Comparison of ENCODE assay signal across 17 cellular contexts in the genomic region with DNA sequence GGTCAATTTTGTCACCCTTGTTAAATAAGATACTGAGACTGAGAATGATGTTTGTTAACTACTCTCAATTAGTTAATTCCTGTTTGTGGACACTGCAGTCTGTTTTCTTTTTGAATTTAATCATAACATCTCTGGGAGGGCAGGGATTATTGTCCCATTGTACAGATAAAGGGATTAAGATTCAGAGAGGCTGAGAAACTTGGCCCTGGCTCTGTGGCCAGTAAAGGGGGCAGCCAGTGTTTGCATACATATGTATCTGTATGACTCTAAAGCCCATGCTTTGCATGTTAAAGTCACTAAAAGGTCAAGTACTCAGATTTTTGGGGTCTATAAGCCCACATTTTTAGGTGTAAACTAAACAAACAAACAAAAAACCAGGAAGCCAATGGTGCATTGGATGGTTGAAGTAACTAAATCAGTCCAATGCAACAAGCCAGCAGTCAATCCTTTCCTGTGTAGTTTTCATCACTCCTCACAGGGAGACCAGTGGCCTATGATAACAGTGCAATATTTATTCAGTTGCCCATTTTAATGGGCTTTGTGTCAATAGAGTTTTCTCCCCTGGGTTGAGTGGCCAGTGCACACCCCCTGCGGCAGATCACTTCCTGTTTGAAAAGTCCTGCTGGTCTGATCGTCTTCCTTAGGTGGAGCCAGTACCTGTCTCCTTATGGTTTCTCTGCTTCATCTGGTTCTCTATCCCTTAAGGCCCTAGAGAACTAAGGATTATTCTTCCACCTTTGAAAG.
DNase-seq lines count a peak whose midpoint lies in the region; ATAC-seq and TF ChIP-seq lines count a peak whose summit lies in the region.
"Had no signal": no experiment of that assay in that cellular context is flagged by ENCODE, and none has a peak within 500 bp of the region (broad histone marks: within the 10 kb centered on the region; RNA-seq: fewer than 3 reads in every experiment).

No MANE protein-coding gene starts in this region.

- no peaks in the 10 kb centered on the region for H3K9me2 ChIP-seq in hepatocyte (replicated peaks; ENCODE audit: insufficient read depth)

- no peaks in the 10 kb centered on the region for H3K27me3 Mint-ChIP-seq in Calu3 (ENCODE audit: unreplicated experiment)
- H3K27me3 Mint-ChIP-seq: activated CD4-positive, alpha-beta T cell treated with anti-CD3 and anti-CD28 coated beads, Interleukin-2, amount 10 ng/mL, durations not matched to agents 24 days and 14 days; activated naive CD4-positive, alpha-beta T cell treated with anti-CD3 and anti-CD28 coated beads, Interleukin-2, amount 50 U/mL, for 24 hours had no signal

- peaks cover 27% of the 10 kb centered on the region for H3K4me1 Mint-ChIP-seq in Calu3 (ENCODE audit: low read depth, unreplicated experiment)

- DNase-seq in Calu3: no peak
- DNase-seq in NCI-H1092 treated with DMSO at 0.1 percent for 48 hours (lab: John Stamatoyannopoulos, UW): peak; percentile 53
- DNase-seq in RWPE2 (ENCODE audit: low spot score): no peak
- DNase-seq in hepatocyte (ENCODE audit: low spot score): no peak
- DNase-seq in SIG-M5 treated with dmso at 0.1 percent for 504 hours (lab: John Stamatoyannopoulos, UW; ENCODE audit: unreplicated experiment): no peak
- DNase-seq in EL: no peak
- no peak for DNase-seq in foreskin melanocyte
- DNase-seq in activated CD8-positive, alpha-beta memory T cell treated with anti-CD3 and anti-CD28 coated beads, Interleukin-2, amount 50 U/mL, for 48 hours: no peak
- DNase-seq: activated CD4-positive, alpha-beta T cell treated with anti-CD3 and anti-CD28 coated beads, Interleukin-2, amount 10 ng/mL, durations not matched to agents 24 days and 14 days; effector CD8-positive, alpha-beta T cell; GOT3; immature natural killer cell; stimulated activated CD4-positive, alpha-beta T cell treated with anti-CD3 and anti-CD28 coated beads, Interleukin-4, amount 100 ng/mL, for 1 hour; T-helper 9 cell; thyroid gland had no signal

- H3K9me3 ChIP-seq in RWPE2 (ENCODE audit: severe bottlenecking) (no peaks in the 10 kb centered on the region), hepatocyte (ENCODE audit: low read depth) (no peaks in the 10 kb centered on the region)
- H3K9me3 ChIP-seq: gastroesophageal sphincter, thyroid gland had no signal

- peaks cover 34% of the 10 kb centered on the region for H3K4me1 ChIP-seq in RWPE2 (ENCODE audit: insufficient read depth, poor library complexity, severe bottlenecking)
- H3K4me1 ChIP-seq in hepatocyte (ENCODE audit: insufficient read depth): peaks cover 15% of the 10 kb centered on the region
- H3K4me1 ChIP-seq: gastroesophageal sphincter had no signal

- H3K4me2 ChIP-seq in hepatocyte: no peak overlapping the region

- no peaks in the 10 kb centered on the region for H3K27me3 ChIP-seq in RWPE2 (ENCODE audit: insufficient read depth, poor library complexity, severe bottlenecking)
- no peaks in the 10 kb centered on the region for H3K27me3 ChIP-seq in hepatocyte
- H3K27me3 ChIP-seq: gastroesophageal sphincter, thyroid gland had no signal

- CTCF ChIA-PET in Calu3 (lab: Charles Lee): interaction anchor here (0.6 to 1.0 kb wide), 2 partner anchors 550 to 666 kb away, joined by 3 read pairs; no protein-coding TSS in a partner anchor

- no peak overlapping the region for H2AFZ ChIP-seq in hepatocyte

- no peak overlapping the region for H3K4me3 Mint-ChIP-seq in Calu3 (ENCODE audit: low read depth, unreplicated experiment)
- H3K4me3 Mint-ChIP-seq: activated CD4-positive, alpha-beta T cell treated with anti-CD3 and anti-CD28 coated beads, Interleukin-2, amount 10 ng/mL, durations not matched to agents 24 days and 14 days; activated naive CD4-positive, alpha-beta T cell treated with anti-CD3 and anti-CD28 coated beads, Interleukin-2, amount 50 U/mL, for 24 hours; immature natural killer cell had no signal

- no peaks in the 10 kb centered on the region for H3K79me2 ChIP-seq in hepatocyte

- H3K36me3 ChIP-seq in RWPE2 (ENCODE audit: low read depth) (no peaks in the 10 kb centered on the region), hepatocyte (replicated peaks; ENCODE audit: insufficient read depth, low read depth) (no peaks in the 10 kb centered on the region)
- H3K36me3 ChIP-seq: gastroesophageal sphincter, thyroid gland had no signal

- WGBS in hepatocyte (ENCODE audit: low lambda C conversion rate, missing lambda C conversion rate): 65% methylated on average over 2 of the region's 2 CpGs

- no peaks in the 10 kb centered on the region for H4K20me1 ChIP-seq in hepatocyte (ENCODE audit: insufficient read depth, poor library complexity, severe bottlenecking)

- H3K4me3 ChIP-seq in RWPE2 (ENCODE audit: severe bottlenecking) (no peak overlapping the region), hepatocyte (no peak overlapping the region)
- H3K4me3 ChIP-seq: gastroesophageal sphincter, thyroid gland had no signal

- intact Hi-C loops in Calu3 (cut with micrococcal nuclease; ENCODE audit: unreplicated experiment): no loop called here

- TF ChIP-seq CTCF in Calu3 (IDR thresholded peaks at IDR 0.05; ENCODE audit: unreplicated experiment) (no peak), RWPE2 (IDR thresholded peaks at IDR 0.05; ENCODE audit: poor library complexity, severe bottlenecking) (no peak), hepatocyte (IDR thresholded peaks at IDR 0.05; ENCODE audit: poor library complexity) (no peak)

- H3K27ac Mint-ChIP-seq in Calu3 (ENCODE audit: unreplicated experiment): peak overlapping the region; percentile 47
- H3K27ac Mint-ChIP-seq: activated CD4-positive, alpha-beta T cell treated with anti-CD3 and anti-CD28 coated beads, Interleukin-2, amount 10 ng/mL, durations not matched to agents 24 days and 14 days; activated naive CD4-positive, alpha-beta T cell treated with anti-CD3 and anti-CD28 coated beads, Interleukin-2, amount 50 U/mL, for 24 hours; immature natural killer cell had no signal

- H3K27ac ChIP-seq in RWPE2 (ENCODE audit: poor library complexity, severe bottlenecking) (peak overlapping the region; percentile 78), hepatocyte (peak overlapping the region; percentile 90)
- H3K27ac ChIP-seq: gastroesophageal sphincter, thyroid gland had no signal

- no peaks in the 10 kb centered on the region for H3K9me3 Mint-ChIP-seq in Calu3 (ENCODE audit: low read depth, unreplicated experiment)
- H3K9me3 Mint-ChIP-seq: activated CD4-positive, alpha-beta T cell treated with anti-CD3 and anti-CD28 coated beads, Interleukin-2, amount 10 ng/mL, durations not matched to agents 24 days and 14 days; activated naive CD4-positive, alpha-beta T cell treated with anti-CD3 and anti-CD28 coated beads, Interleukin-2, amount 50 U/mL, for 24 hours; immature natural killer cell had no signal

- no peak for ATAC-seq in RWPE2 (ENCODE audit: low read depth)
- ATAC-seq: gastroesophageal sphincter had no signal

- no TSS peak for BruUV-seq in Calu3 (replicated peaks; lab: Mats Ljungman, UMichigan)

- peaks cover 6% of the 10 kb centered on the region for H3K36me3 Mint-ChIP-seq in Calu3 (ENCODE audit: insufficient read depth, unreplicated experiment)
- H3K36me3 Mint-ChIP-seq: immature natural killer cell had no signal
